ENCODE assay signal across 17 cellular contexts in the genomic region with DNA sequence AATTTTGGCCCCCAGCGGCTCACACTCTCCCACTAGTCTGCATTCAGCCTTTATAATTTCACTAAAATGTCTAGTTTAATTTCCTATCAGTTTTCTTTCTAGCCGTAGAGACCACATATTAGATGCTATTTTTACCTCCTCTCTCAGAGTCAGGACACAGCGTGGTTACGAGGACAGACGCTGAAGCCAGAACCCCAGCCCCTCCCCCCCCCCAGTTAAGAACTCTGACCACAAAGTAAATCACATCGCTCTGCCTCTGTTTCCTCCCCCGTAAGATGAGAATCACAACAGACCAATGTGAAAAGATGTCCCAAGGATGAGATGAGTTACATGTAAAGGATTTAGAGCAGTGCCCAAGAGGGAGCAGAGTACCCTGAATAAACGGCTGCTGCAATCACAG.
"Had no signal": no experiment of that assay in that cellular context is flagged by ENCODE, and none has a peak within 500 bp of the region (broad histone marks: within the 10 kb centered on the region; RNA-seq: fewer than 3 reads in every experiment).

No MANE protein-coding gene starts in this region.

- H3K27me3 Mint-ChIP-seq: activated naive CD8-positive, alpha-beta T cell treated with anti-CD3 and anti-CD28 coated beads, Interleukin-2, amount 10 ng/mL, durations not matched to agents 7 days and 5 days had no signal

- ATAC-seq: sciatic nerve; stimulated activated effector memory CD8-positive, alpha-beta T cell treated with anti-CD3 and anti-CD28 coated beads, Interleukin-12 subunit alpha, Interleukin-12 subunit beta, amount 100 ng/mL, for 72 hours had no signal

- H3K4me3 ChIP-seq: left ventricle myocardium inferior, ovary, tibial artery had no signal

- H3K27me3 ChIP-seq: ovary had no signal

- H3K36me3 Mint-ChIP-seq: activated naive CD8-positive, alpha-beta T cell treated with anti-CD3 and anti-CD28 coated beads, Interleukin-2, amount 10 ng/mL, durations not matched to agents 7 days and 5 days; stimulated activated effector memory CD8-positive, alpha-beta T cell treated with anti-CD3 and anti-CD28 coated beads, Interleukin-12 subunit alpha, Interleukin-12 subunit beta, amount 100 ng/mL, for 72 hours had no signal

- H3K9me3 Mint-ChIP-seq: activated naive CD8-positive, alpha-beta T cell treated with anti-CD3 and anti-CD28 coated beads, Interleukin-2, amount 10 ng/mL, durations not matched to agents 7 days and 5 days; activated T-helper 1 cell treated with anti-CD3 and anti-CD28 coated beads, Interleukin-12 subunit alpha, Interleukin-12 subunit beta, Interleukin-2, Interleukin-4 antibody, amounts not matched to agents 30 ng/mL and 10 ng/mL and 1 ng/mL, durations not matched to agents 14 hours and 24 hours and 36 hours; dendritic cell treated with granulocyte-macrophage colony-stimulating factor and Interleukin-4, amounts not matched to agents 40 ng/mL and 50 ng/mL, for 4 days; stimulated activated effector memory CD8-positive, alpha-beta T cell treated with anti-CD3 and anti-CD28 coated beads, Interleukin-12 subunit alpha, Interleukin-12 subunit beta, amount 100 ng/mL, for 72 hours had no signal

- H3K9me3 ChIP-seq: left ventricle myocardium inferior, ovary, tibial artery had no signal

- H3K4me1 ChIP-seq: tibial artery had no signal

- H3K4me3 Mint-ChIP-seq: activated naive CD8-positive, alpha-beta T cell treated with anti-CD3 and anti-CD28 coated beads, Interleukin-2, amount 10 ng/mL, durations not matched to agents 7 days and 5 days; activated T-helper 1 cell treated with anti-CD3 and anti-CD28 coated beads, Interleukin-12 subunit alpha, Interleukin-12 subunit beta, Interleukin-2, Interleukin-4 antibody, amounts not matched to agents 30 ng/mL and 10 ng/mL and 1 ng/mL, durations not matched to agents 14 hours and 24 hours and 36 hours; dendritic cell treated with granulocyte-macrophage colony-stimulating factor and Interleukin-4, amounts not matched to agents 40 ng/mL and 50 ng/mL, for 4 days; stimulated activated effector memory CD8-positive, alpha-beta T cell treated with anti-CD3 and anti-CD28 coated beads, Interleukin-12 subunit alpha, Interleukin-12 subunit beta, amount 100 ng/mL, for 72 hours had no signal

- H3K27ac Mint-ChIP-seq: activated naive CD8-positive, alpha-beta T cell treated with anti-CD3 and anti-CD28 coated beads, Interleukin-2, amount 10 ng/mL, durations not matched to agents 7 days and 5 days; activated T-helper 1 cell treated with anti-CD3 and anti-CD28 coated beads, Interleukin-12 subunit alpha, Interleukin-12 subunit beta, Interleukin-2, Interleukin-4 antibody, amounts not matched to agents 30 ng/mL and 10 ng/mL and 1 ng/mL, durations not matched to agents 14 hours and 24 hours and 36 hours; dendritic cell treated with granulocyte-macrophage colony-stimulating factor and Interleukin-4, amounts not matched to agents 40 ng/mL and 50 ng/mL, for 4 days; stimulated activated effector memory CD8-positive, alpha-beta T cell treated with anti-CD3 and anti-CD28 coated beads, Interleukin-12 subunit alpha, Interleukin-12 subunit beta, amount 100 ng/mL, for 72 hours had no signal

- H3K4me1 Mint-ChIP-seq: activated naive CD8-positive, alpha-beta T cell treated with anti-CD3 and anti-CD28 coated beads, Interleukin-2, amount 10 ng/mL, durations not matched to agents 7 days and 5 days; stimulated activated effector memory CD8-positive, alpha-beta T cell treated with anti-CD3 and anti-CD28 coated beads, Interleukin-12 subunit alpha, Interleukin-12 subunit beta, amount 100 ng/mL, for 72 hours had no signal

- DNase-seq: activated CD4-positive, CD25-positive, alpha-beta regulatory T cell treated with anti-CD3 and anti-CD28 coated beads, Interleukin-2, amount 50 U/mL, for 72 hours; activated naive CD8-positive, alpha-beta T cell treated with anti-CD3 and anti-CD28 coated beads, Interleukin-2, amount 10 ng/mL, durations not matched to agents 7 days and 5 days; anterior cingulate cortex; cerebellar nuclear complex; effector memory CD4-positive, alpha-beta T cell; foreskin fibroblast; hippocampal formation; kidney; left ventricle myocardium inferior; mesendoderm; ovary; stimulated activated CD4-positive, alpha-beta T cell treated with anti-CD3 and anti-CD28 coated beads, Interleukin-1b, Interleukin-23, amount 100 ng/mL, for 48 hours; tibial artery had no signal

- H3K27ac ChIP-seq: left ventricle myocardium inferior, ovary, tibial artery had no signal

- H3K36me3 ChIP-seq: left ventricle myocardium inferior, ovary, tibial artery had no signal
